ENCODE assay signal across 17 cellular contexts in genomic region chr6:73712536-73712935, GRCh38. TPM values are rescaled to one million over a fixed set of nuclear protein-coding genes. Genes with fewer than 3 reads are reported as not detected.
DNase-seq lines count a peak whose midpoint lies in the region; ATAC-seq and TF ChIP-seq lines count a peak whose summit lies in the region.
"Had no signal": no experiment of that assay in that cellular context is flagged by ENCODE, and none has a peak within 500 bp of the region (broad histone marks: within the 10 kb centered on the region; RNA-seq: fewer than 3 reads in every experiment).

No MANE protein-coding gene starts in this region.

- no peak overlapping the region for H4K91ac ChIP-seq in mesenchymal stem cell (ENCODE audit: low read length)

- no peak overlapping the region for H3K23ac ChIP-seq in mesenchymal stem cell (ENCODE audit: low read length in 2 of 2)

- H3K27me3 ChIP-seq in heart left ventricle (no peaks in the 10 kb centered on the region), right atrium auricular region (no peaks in the 10 kb centered on the region), mesenchymal stem cell (ENCODE audit: control insufficient read depth in 1 of 2, insufficient read depth in 1 of 2, low read length in 2 of 2) (no peaks in the 10 kb centered on the region)
- H3K27me3 ChIP-seq: SJCRH30 had no signal

- no peak overlapping the region for H2BK15ac ChIP-seq in mesenchymal stem cell (ENCODE audit: low read depth, poor library complexity, severe bottlenecking)

- no peak overlapping the region for H3K27ac Mint-ChIP-seq in osteocyte (ENCODE audit: unreplicated experiment)

- ATAC-seq in heart left ventricle, result no peak

- H3K4me1 ChIP-seq in heart left ventricle, result peaks cover 0 to 17% (median 4%) of the 10 kb centered on the region in 12 donors
- peaks cover 0 to 15% of the 10 kb centered on the region in 2 donors for H3K4me1 ChIP-seq in right atrium auricular region
- peaks cover 11% of the 10 kb centered on the region for H3K4me1 ChIP-seq in mesenchymal stem cell (ENCODE audit: control insufficient read depth, insufficient read depth, low read depth, low read length)

- no peaks in the 10 kb centered on the region for H3K27me3 Mint-ChIP-seq in osteocyte (ENCODE audit: unreplicated experiment)

- H3K27ac ChIP-seq in heart left ventricle (peak overlapping the region in 8 of 12 donors; percentile 49 to 80 (median 64)), right atrium auricular region (peak overlapping the region in 1 of 2 donors; percentile 57), cingulate gyrus (ENCODE audit: low read depth, low read length) (peak overlapping the region; percentile 23), mesenchymal stem cell (ENCODE audit: low read length, poor library complexity, severe bottlenecking) (no peak overlapping the region)
- H3K27ac ChIP-seq: SJCRH30 had no signal

- no peak overlapping the region for H2BK5ac ChIP-seq in mesenchymal stem cell (ENCODE audit: low read depth, low read length, poor library complexity, severe bottlenecking)

- H3K36me3 ChIP-seq in heart left ventricle (no peaks in the 10 kb centered on the region), right atrium auricular region (no peaks in the 10 kb centered on the region), mesenchymal stem cell (ENCODE audit: control insufficient read depth in 1 of 2, insufficient read depth in 2 of 2, low read depth in 1 of 2, low read length in 2 of 2) (peaks cover 0 to 27% of the 10 kb centered on the region in 2 experiments)
- H3K36me3 ChIP-seq: SJCRH30 had no signal

- H4K8ac ChIP-seq in mesenchymal stem cell (ENCODE audit: low read length), result no peak overlapping the region

- peaks cover 2% of the 10 kb centered on the region for H3K79me1 ChIP-seq in mesenchymal stem cell (replicated peaks; ENCODE audit: low read length, poor library complexity, severe bottlenecking)

- no peak overlapping the region for H2BK120ac ChIP-seq in mesenchymal stem cell (ENCODE audit: low read depth, low read length)

- H3K4me3 ChIP-seq in heart left ventricle, result no peak overlapping the region
- H3K4me3 ChIP-seq in right atrium auricular region, result no peak overlapping the region
- no peak overlapping the region for H3K4me3 ChIP-seq in mesenchymal stem cell (ENCODE audit: insufficient read depth in 1 of 2, low read depth in 1 of 2, low read length in 2 of 2)
- H3K4me3 ChIP-seq: SJCRH30 had no signal

- H3K14ac ChIP-seq in mesenchymal stem cell (ENCODE audit: low read length in 2 of 2), result no peak overlapping the region

- H3K4me2 ChIP-seq in mesenchymal stem cell (ENCODE audit: low read length, poor library complexity, severe bottlenecking), result no peak overlapping the region

- H2AK5ac ChIP-seq in mesenchymal stem cell (ENCODE audit: low read length, severe bottlenecking), result peak overlapping the region; percentile 48

- no peak overlapping the region for H3K4me3 Mint-ChIP-seq in osteocyte (ENCODE audit: unreplicated experiment)

- H3K4ac ChIP-seq in mesenchymal stem cell (ENCODE audit: low read depth in 1 of 2, low read length in 2 of 2), result no peak overlapping the region

- WGBS in heart left ventricle, 4 donors, result 94 to 98% (median 95%) methylated on average over 1 of the region's 1 CpG
- WGBS in mesenchymal stem cell, result 91% methylated on average over 1 of the region's 1 CpG

- intact Hi-C loops in heart left ventricle (cut with DNase I), result no loop called here

- no peak for DNase-seq in heart left ventricle
- DNase-seq in right atrium auricular region (ENCODE audit: low spot score), result no peak
- DNase-seq in mesenchymal stem cell, result peak; percentile 37
- no peak for DNase-seq in NCI-H1048 (lab: John Stamatoyannopoulos, UW)
- no peak for DNase-seq in NAMALWA (ENCODE audit: low spot score)
- no peak for DNase-seq in Kasumi-1 (lab: John Stamatoyannopoulos, UW)
- no peak for DNase-seq in osteocyte (ENCODE audit: extremely low spot score, unreplicated experiment)
- DNase-seq: C1 segment of cervical spinal cord, DMS 273 treated with DMSO at 0.1 percent for 48 hours, H7, Karpas-422, NCI-H146, NCI-H2081, NCI-H748 treated with DMSO at 0.1 percent for 48 hours, SJCRH30 had no signal

- H3K9me3 Mint-ChIP-seq in osteocyte (ENCODE audit: unreplicated experiment), result peaks cover 14% of the 10 kb centered on the region

- TF ChIP-seq CTCF in heart left ventricle (IDR thresholded peaks at IDR 0.05), result no peak
- TF ChIP-seq CTCF in right atrium auricular region (IDR thresholded peaks at IDR 0.05), result no peak
- no peak for TF ChIP-seq CTCF in osteocyte (IDR thresholded peaks at IDR 0.05)

- TF ChIP-seq POLR2A in heart left ventricle (IDR thresholded peaks at IDR 0.05), result no peak

- no peak overlapping the region for H2AFZ ChIP-seq in mesenchymal stem cell (ENCODE audit: low read depth, low read length)

- H3K9ac ChIP-seq in mesenchymal stem cell (ENCODE audit: low read length), result no peak overlapping the region

- no peak overlapping the region for H3K18ac ChIP-seq in mesenchymal stem cell (ENCODE audit: low read depth in 1 of 2, low read length in 2 of 2)

- H3K9me3 ChIP-seq in heart left ventricle (peaks cover 0 to 7% (median 0%) of the 10 kb centered on the region in 12 donors), right atrium auricular region (no peaks in the 10 kb centered on the region), mesenchymal stem cell (ENCODE audit: control insufficient read depth, low read length) (no peaks in the 10 kb centered on the region)
- H3K9me3 ChIP-seq: SJCRH30 had no signal

- peaks cover 8% of the 10 kb centered on the region for H3K4me1 Mint-ChIP-seq in osteocyte (ENCODE audit: unreplicated experiment)

- H3K36me3 Mint-ChIP-seq in osteocyte (ENCODE audit: unreplicated experiment), result peaks cover 13% of the 10 kb centered on the region

- no peak overlapping the region for H2BK12ac ChIP-seq in mesenchymal stem cell (ENCODE audit: low read length in 2 of 2)

RNA-seq across cellular contexts. Expression of gene CD109, which starts 16.5 kb away (rescaled TPM):
- total RNA-seq in heart left ventricle (10 to 100 TPM in 7 of 9 donors, 1 to 10 TPM in 2; 6.9 to 30.5 (median 14.5) TPM), right atrium auricular region (10 to 100 TPM; 18.7 to 30.1 TPM), osteocyte (14.3 and 18.0 TPM in 2 replicates)
- 1 to 10 TPM; 1.9 to 9.3 TPM for polyA plus RNA-seq in heart left ventricle
- 33.3 TPM for polyA plus RNA-seq in mesenchymal stem cell (2013, experiment 1 of 2)
- 33.8 TPM for polyA plus RNA-seq in mesenchymal stem cell (2013, experiment 2 of 2)
- total RNA-seq: HT-29 had no signal

RNA-seq across cellular contexts. Expression of gene SLC17A5, which starts 58.7 kb away (rescaled TPM):
- 10 to 100 TPM in 1 of 9 donors, 1 to 10 TPM in 8; 3.3 to 10.6 (median 7.5) TPM for total RNA-seq in heart left ventricle
- polyA plus RNA-seq in heart left ventricle, result 10 to 100 TPM in 1 of 2 donors, 1 to 10 TPM in 1; 2.1 to 10.6 TPM
- total RNA-seq in right atrium auricular region, result 10 to 100 TPM; 10.2 to 11.8 TPM
- 66.7 TPM for polyA plus RNA-seq in mesenchymal stem cell (2013, experiment 1 of 2)
- polyA plus RNA-seq in mesenchymal stem cell (2013, experiment 2 of 2), result 69.0 TPM
- total RNA-seq in osteocyte, result 20.2 and 20.4 TPM in 2 replicates
